In genomic region chrX:72373136-72373535, GRCh38 we compare ENCODE assay signal across 19 cellular contexts.
DNase-seq lines count a peak whose midpoint lies in the region; ATAC-seq and TF ChIP-seq lines count a peak whose summit lies in the region.
"Had no signal": no experiment of that assay in that cellular context is flagged by ENCODE, and none has a peak within 500 bp of the region (broad histone marks: within the 10 kb centered on the region; RNA-seq: fewer than 3 reads in every experiment).

No MANE protein-coding gene starts in this region.

- peaks cover 13% of the 10 kb centered on the region for H3K27me3 ChIP-seq in adipocyte (replicated peaks; ENCODE audit: control insufficient read depth, insufficient read depth, low read length)

- DNase-seq in adipocyte (ENCODE audit: low read depth) = peak; percentile 28
- peak; percentile 13 for DNase-seq in choroid plexus epithelial cell (ENCODE audit: low read depth)
- peak; percentile 54 for DNase-seq in fibroblast of pulmonary artery (ENCODE audit: low read depth)
- DNase-seq in GF-D8 (lab: John Stamatoyannopoulos, UW) = no peak
- DNase-seq in activated CD4-positive, alpha-beta T cell treated with anti-CD3 and anti-CD28 coated beads, Interleukin-2, amount 50 U/mL, for 48 hours = no peak
- DNase-seq: 8988T; C1 segment of cervical spinal cord; Calu3; CD4-positive, alpha-beta memory T cell; COR-L47; DMS153; DND-41; H9 had no signal

- H3K4me3 ChIP-seq in adipocyte (ENCODE audit: low read length) (no peak overlapping the region), choroid plexus epithelial cell (ENCODE audit: low read depth, low read length) (no peak overlapping the region), fibroblast of pulmonary artery (replicated peaks; ENCODE audit: low read depth, low read length) (no peak overlapping the region)
- H3K4me3 ChIP-seq: A549, GM12878, GM23338 had no signal

- H3K4me1 ChIP-seq in adipocyte (ENCODE audit: control insufficient read depth, insufficient read depth, low read length) = peaks cover 6% of the 10 kb centered on the region
- H3K4me1 ChIP-seq: A549 had no signal

- H3K9ac ChIP-seq in adipocyte (ENCODE audit: low read length) = no peak overlapping the region

- peaks cover 2% of the 10 kb centered on the region for H3K9me3 ChIP-seq in adipocyte (ENCODE audit: control insufficient read depth, low read length)
- H3K9me3 ChIP-seq: A549 had no signal

- ATAC-seq in GM21717 (IDR thresholded peaks at IDR 0.05; ENCODE audit: unreplicated experiment) = no peak
- no peak for ATAC-seq in activated CD4-positive, CD25-positive, alpha-beta regulatory T cell treated with anti-CD3 and anti-CD28 coated beads, Interleukin-2, amount 50 U/mL, for 24 hours
- ATAC-seq: A549, GM12878, GM23338, HCT116 had no signal

- no peak for TF ChIP-seq CTCF in choroid plexus epithelial cell (conservative IDR thresholded peaks at IDR 0.05; ENCODE audit: low read depth, low read length)
- no peak for TF ChIP-seq CTCF in fibroblast of pulmonary artery (IDR thresholded peaks at IDR 0.05; ENCODE audit: low read length, missing control alignments)

- H3K36me3 ChIP-seq in adipocyte (ENCODE audit: control insufficient read depth, insufficient read depth, low read length, severe bottlenecking) = no peaks in the 10 kb centered on the region

Comparison
In these comparisons a context has a peak if more than half of its experiments do, and no peak if none do; other contexts are left out.
1. DNase-seq: peak in adipocyte (single experiment), choroid plexus epithelial cell (single experiment) and fibroblast of pulmonary artery (single experiment); none in GF-D8 (single experiment) and activated CD4-positive, alpha-beta T cell treated with anti-CD3 and anti-CD28 coated beads, Interleukin-2, amount 50 U/mL, for 48 hours (0 of 2).